11 cellular contexts compared by ENCODE assay signal in genomic region chrX:72107320-72107719, GRCh38. TPM values are rescaled to one million over a fixed set of nuclear protein-coding genes. Genes with fewer than 3 reads are reported as not detected.
DNase-seq lines count a peak whose midpoint lies in the region; ATAC-seq lines count a peak whose summit lies in the region.
"Had no signal": no experiment of that assay in that cellular context is flagged by ENCODE, and none has a peak within 500 bp of the region (broad histone marks: within the 10 kb centered on the region; RNA-seq: fewer than 3 reads in every experiment).

No MANE protein-coding gene starts in this region.

- DNase-seq in activated naive CD4-positive, alpha-beta T cell treated with Interleukin-2 at 50 U/mL for 16 hours = peak; percentile 22
- DNase-seq in activated naive CD4-positive, alpha-beta T cell treated with anti-CD3 and anti-CD28 coated beads, Interleukin-2, amount 10 ng/mL, durations not matched to agents 7 days and 5 days = no peak
- DNase-seq in SKM-1 treated with dmso at 0.1 percent for 144 hours (lab: John Stamatoyannopoulos, UW; ENCODE audit: unreplicated experiment) (peak; percentile 20), fibroblast of gingiva (ENCODE audit: low read depth) (peak; percentile 10), NCI-H1930 (lab: John Stamatoyannopoulos, UW) (no peak), SK-N-DZ (ENCODE audit: low spot score) (no peak)
- no peak for DNase-seq in stimulated activated naive CD8-positive, alpha-beta T cell treated with anti-CD3 and anti-CD28 coated beads, Interleukin-15, Interleukin-2, amounts not matched to agents 100 U/mL and 50 U/mL, for 24 hours
- DNase-seq: CD4-positive, CD25-positive, alpha-beta regulatory T cell; H7; NCI-H2029 treated with DMSO at 0.1 percent for 48 hours had no signal

- H3K4me1 Mint-ChIP-seq in activated naive CD4-positive, alpha-beta T cell treated with anti-CD3 and anti-CD28 coated beads, Interleukin-2, amount 10 ng/mL, durations not matched to agents 7 days and 5 days = peaks cover 21% of the 10 kb centered on the region

- H3K4me3 Mint-ChIP-seq in activated naive CD4-positive, alpha-beta T cell treated with anti-CD3 and anti-CD28 coated beads, Interleukin-2, amount 10 ng/mL, durations not matched to agents 7 days and 5 days = no peak overlapping the region
- H3K4me3 Mint-ChIP-seq: CD4-positive, CD25-positive, alpha-beta regulatory T cell had no signal

- ATAC-seq in stimulated activated naive CD8-positive, alpha-beta T cell treated with anti-CD3 and anti-CD28 coated beads, Interleukin-15, Interleukin-2, amounts not matched to agents 100 U/mL and 50 U/mL, for 24 hours = peak; percentile 42
- no peak for ATAC-seq in GM21423 (IDR thresholded peaks at IDR 0.05; ENCODE audit: unreplicated experiment)

- H3K27me3 Mint-ChIP-seq in activated naive CD4-positive, alpha-beta T cell treated with anti-CD3 and anti-CD28 coated beads, Interleukin-2, amount 10 ng/mL, durations not matched to agents 7 days and 5 days = peaks cover 71% of the 10 kb centered on the region

- no peak overlapping the region for H3K27ac Mint-ChIP-seq in activated naive CD4-positive, alpha-beta T cell treated with anti-CD3 and anti-CD28 coated beads, Interleukin-2, amount 10 ng/mL, durations not matched to agents 7 days and 5 days

- CTCF ChIA-PET in activated naive CD4-positive, alpha-beta T cell treated with anti-CD3 and anti-CD28 coated beads, Interleukin-2, amount 10 ng/mL, durations not matched to agents 7 days and 5 days (lab: Charles Lee) = no interaction called here

- H3K9me3 Mint-ChIP-seq in activated naive CD4-positive, alpha-beta T cell treated with anti-CD3 and anti-CD28 coated beads, Interleukin-2, amount 10 ng/mL, durations not matched to agents 7 days and 5 days = no peaks in the 10 kb centered on the region
- H3K9me3 Mint-ChIP-seq: CD4-positive, CD25-positive, alpha-beta regulatory T cell had no signal

- no peaks in the 10 kb centered on the region for H3K36me3 Mint-ChIP-seq in activated naive CD4-positive, alpha-beta T cell treated with anti-CD3 and anti-CD28 coated beads, Interleukin-2, amount 10 ng/mL, durations not matched to agents 7 days and 5 days
- H3K36me3 Mint-ChIP-seq: CD4-positive, CD25-positive, alpha-beta regulatory T cell had no signal

RNA-seq across cellular contexts. Expression of gene RTL5, which starts 24.4 kb away (rescaled TPM):
- polyA plus RNA-seq in SK-N-DZ (2014; cell fraction: cytosol; rRNA removed) = 2.2 and 2.4 TPM in 2 replicates
- 2.9 and 5.1 TPM in 2 replicates for polyA plus RNA-seq in SK-N-DZ (2014; cell fraction: nucleus; rRNA removed)

Comparison
In these comparisons a context has a peak if more than half of its experiments do, and no peak if none do; other contexts are left out.
1. DNase-seq: peak in activated naive CD4-positive, alpha-beta T cell treated with Interleukin-2 at 50 U/mL for 16 hours (single experiment), SKM-1 treated with dmso at 0.1 percent for 144 hours (single experiment) and fibroblast of gingiva (single experiment); none in activated naive CD4-positive, alpha-beta T cell treated with anti-CD3 and anti-CD28 coated beads, Interleukin-2, amount 10 ng/mL, durations not matched to agents 7 days and 5 days (single experiment), stimulated activated naive CD8-positive, alpha-beta T cell treated with anti-CD3 and anti-CD28 coated beads, Interleukin-15, Interleukin-2, amounts not matched to agents 100 U/mL and 50 U/mL, for 24 hours (single experiment), NCI-H1930 (0 of 2) and SK-N-DZ (single experiment).